8 cellular contexts compared by ENCODE assay signal in the genomic region with DNA sequence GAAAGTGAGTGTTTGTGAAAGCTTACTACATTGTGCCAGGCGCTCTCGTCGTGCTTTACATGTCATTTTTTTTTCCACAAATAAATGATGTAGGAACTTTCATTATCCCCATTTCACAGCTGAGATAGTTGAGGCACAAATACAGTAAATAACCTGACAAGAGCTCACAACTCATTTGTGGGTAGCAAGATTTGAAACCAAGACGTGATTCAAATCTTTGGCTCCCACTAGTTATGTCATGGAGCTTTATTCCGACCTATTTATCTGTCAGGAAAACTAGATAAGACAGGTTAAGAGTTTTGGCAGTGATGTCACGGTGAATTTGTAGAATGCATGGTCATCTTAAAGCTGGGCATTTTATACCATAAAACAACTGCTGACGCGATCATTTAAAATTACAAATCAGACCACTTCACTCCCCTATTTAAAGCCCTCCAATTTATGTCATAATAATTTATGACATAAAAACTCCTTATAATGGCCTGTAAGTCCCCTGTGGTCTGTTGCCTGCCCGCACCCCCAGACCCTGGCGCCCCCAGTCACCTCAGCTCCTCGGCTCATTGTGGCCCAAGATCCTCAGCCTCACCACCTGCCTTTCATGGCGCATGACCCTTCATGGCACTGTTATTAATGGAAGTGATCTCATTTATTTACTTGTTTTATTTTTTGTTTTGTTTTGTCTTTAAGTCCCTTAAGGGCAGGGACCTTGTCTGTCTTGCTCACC. TPM values are rescaled to one million over a fixed set of nuclear protein-coding genes. Genes with fewer than 3 reads are reported as not detected.
DNase-seq lines count a peak whose midpoint lies in the region; ATAC-seq and TF ChIP-seq lines count a peak whose summit lies in the region.

No MANE protein-coding gene starts in this region.

- peak overlapping the region; percentile 94 for H3K4me3 ChIP-seq in SU-DHL-6 (ENCODE audit: insufficient read depth, low read length, poor library complexity, severe bottlenecking)
- H3K4me3 ChIP-seq in gastroesophageal sphincter = peak overlapping the region; percentile 90 to 93
- peak overlapping the region; percentile 70 for H3K4me3 ChIP-seq in smooth muscle cell

- H3K9ac ChIP-seq in SU-DHL-6 (ENCODE audit: low read length) (peak overlapping the region; percentile 95), smooth muscle cell (ENCODE audit: low read depth) (peak overlapping the region; percentile 99)

- H3K4me1 ChIP-seq in gastroesophageal sphincter (peaks cover 0 to 50% (median 7%) of the 10 kb centered on the region in 3 donors), smooth muscle cell (ENCODE audit: low read depth) (peaks cover 9% of the 10 kb centered on the region)

- CTCF ChIA-PET in activated naive CD4-positive, alpha-beta T cell treated with anti-CD3 and anti-CD28 coated beads, Interleukin-2, amount 10 ng/mL, durations not matched to agents 7 days and 5 days (lab: Charles Lee) = interaction anchor here (0.8 to 1.5 kb wide), 3 partner anchors 11 to 113 kb away, joined by 3 to 6 read pairs (median 5); no protein-coding TSS in a partner anchor

- TF ChIP-seq EP300 in gastroesophageal sphincter (IDR thresholded peaks at IDR 0.05) = no peak

- H3K9me3 ChIP-seq in SU-DHL-6 (ENCODE audit: insufficient read depth, low read length) = no peaks in the 10 kb centered on the region
- no peaks in the 10 kb centered on the region for H3K9me3 ChIP-seq in gastroesophageal sphincter
- H3K9me3 ChIP-seq in smooth muscle cell (replicated peaks; ENCODE audit: low read depth) = no peaks in the 10 kb centered on the region

- H3K27me3 ChIP-seq in SU-DHL-6 (ENCODE audit: low read length) (no peaks in the 10 kb centered on the region), gastroesophageal sphincter (no peaks in the 10 kb centered on the region), smooth muscle cell (ENCODE audit: low read depth) (no peaks in the 10 kb centered on the region)

- peak overlapping the region; percentile 93 for H3K4me2 ChIP-seq in SU-DHL-6 (ENCODE audit: low read depth, low read length, poor library complexity, severe bottlenecking)
- peak overlapping the region; percentile 90 for H3K4me2 ChIP-seq in smooth muscle cell

- peaks cover 12% of the 10 kb centered on the region for H3K36me3 Mint-ChIP-seq in activated naive CD4-positive, alpha-beta T cell treated with anti-CD3 and anti-CD28 coated beads, Interleukin-2, amount 10 ng/mL, durations not matched to agents 7 days and 5 days

- WGBS in gastroesophageal sphincter (ENCODE audit: low coverage in 1 of 2), 2 donors = 43 to 45% methylated on average over 12 of the region's 12 CpGs
- 74% methylated on average over 12 of the region's 12 CpGs for WGBS in smooth muscle cell (ENCODE audit: low lambda C conversion rate)

- peak overlapping the region; percentile 88 for H3K4me3 Mint-ChIP-seq in activated naive CD4-positive, alpha-beta T cell treated with anti-CD3 and anti-CD28 coated beads, Interleukin-2, amount 10 ng/mL, durations not matched to agents 7 days and 5 days

- no peak for DNase-seq in activated naive CD4-positive, alpha-beta T cell treated with anti-CD3 and anti-CD28 coated beads, Interleukin-2, amount 10 ng/mL, durations not matched to agents 7 days and 5 days
- no peak for DNase-seq in activated naive CD4-positive, alpha-beta T cell (lab: John Stamatoyannopoulos, UW)
- no peak for DNase-seq in smooth muscle cell (lab: John Stamatoyannopoulos, UW; ENCODE audit: unreplicated experiment)
- DNase-seq in NCI-H187 treated with DMSO at 0.1 percent for 48 hours (lab: John Stamatoyannopoulos, UW) = no peak
- no peak for DNase-seq in EL
- DNase-seq in epidermal melanocyte (ENCODE audit: insufficient read length, low spot score) = no peak

- H3K27me3 Mint-ChIP-seq in activated naive CD4-positive, alpha-beta T cell treated with anti-CD3 and anti-CD28 coated beads, Interleukin-2, amount 10 ng/mL, durations not matched to agents 7 days and 5 days = no peaks in the 10 kb centered on the region

- H3K9me2 ChIP-seq in SU-DHL-6 (replicated peaks; ENCODE audit: insufficient read depth, low read length) = no peaks in the 10 kb centered on the region

- no peaks in the 10 kb centered on the region for H3K9me3 Mint-ChIP-seq in activated naive CD4-positive, alpha-beta T cell treated with anti-CD3 and anti-CD28 coated beads, Interleukin-2, amount 10 ng/mL, durations not matched to agents 7 days and 5 days

- H3K36me3 ChIP-seq in SU-DHL-6 (ENCODE audit: low read length) = peaks cover 11% of the 10 kb centered on the region; the same call in 1 of the 2 replicates
- H3K36me3 ChIP-seq in gastroesophageal sphincter = peaks cover 0 to 7% of the 10 kb centered on the region in 2 donors
- no peaks in the 10 kb centered on the region for H3K36me3 ChIP-seq in smooth muscle cell (ENCODE audit: low read depth)

- H3K79me2 ChIP-seq in SU-DHL-6 (ENCODE audit: insufficient read depth, low read length) (peaks cover 44% of the 10 kb centered on the region), smooth muscle cell (ENCODE audit: low read depth) (peaks cover 42% of the 10 kb centered on the region)

- peak overlapping the region; percentile 88 for H3K27ac Mint-ChIP-seq in activated naive CD4-positive, alpha-beta T cell treated with anti-CD3 and anti-CD28 coated beads, Interleukin-2, amount 10 ng/mL, durations not matched to agents 7 days and 5 days

- H2AFZ ChIP-seq in SU-DHL-6 (ENCODE audit: low read depth, low read length, severe bottlenecking) = peak overlapping the region; percentile 98
- peak overlapping the region; percentile 63 for H2AFZ ChIP-seq in smooth muscle cell (ENCODE audit: low read depth)

- H3F3A ChIP-seq in SU-DHL-6 (ENCODE audit: insufficient read depth) (0 out of 2 replicates have a peak, but pooled peaks cover 4% of the 10 kb centered on the region), smooth muscle cell (ENCODE audit: low read depth) (no peaks in the 10 kb centered on the region)

- H3K27ac ChIP-seq in SU-DHL-6 (ENCODE audit: low read depth, low read length) = 0 out of 2 replicates have a peak overlapping the region, but pooled peaks have one; percentile 11
- peak overlapping the region; percentile 97 to 99 (median 99) for H3K27ac ChIP-seq in gastroesophageal sphincter
- peak overlapping the region; percentile 96 for H3K27ac ChIP-seq in smooth muscle cell (ENCODE audit: low read depth)

- ATAC-seq in gastroesophageal sphincter = no peak

- H4K20me1 ChIP-seq in SU-DHL-6 (ENCODE audit: low read depth, low read length) (peaks cover 35% of the 10 kb centered on the region), smooth muscle cell (ENCODE audit: low read depth) (peaks cover 39% of the 10 kb centered on the region)

- no peak for TF ChIP-seq POLR2A in gastroesophageal sphincter (IDR thresholded peaks at IDR 0.05)

- TF ChIP-seq CTCF in SU-DHL-6 (IDR thresholded peaks at IDR 0.05; ENCODE audit: insufficient read depth, low read length, poor library complexity, severe bottlenecking) (no peak), gastroesophageal sphincter (IDR thresholded peaks at IDR 0.05) (no peak), smooth muscle cell (IDR thresholded peaks at IDR 0.05; ENCODE audit: borderline replicate concordance, insufficient read depth, poor library complexity, severe bottlenecking) (no peak)

- peaks cover 31% of the 10 kb centered on the region for H3K4me1 Mint-ChIP-seq in activated naive CD4-positive, alpha-beta T cell treated with anti-CD3 and anti-CD28 coated beads, Interleukin-2, amount 10 ng/mL, durations not matched to agents 7 days and 5 days

RNA-seq across cellular contexts. Expression of gene ZNF24, which starts 0.7 kb away (rescaled TPM):
- 10 to 100 TPM; 39.5 to 67.1 (median 43.4) TPM for total RNA-seq in gastroesophageal sphincter
- 40.8 and 59.6 TPM in 2 replicates for total RNA-seq in smooth muscle cell
- 26.2 and 27.3 TPM in 2 replicates for polyA plus RNA-seq in smooth muscle cell

RNA-seq across cellular contexts. Expression of gene ZNF396, which starts 32.2 kb away (rescaled TPM):
- 1 to 10 TPM; 2.2 to 4.1 (median 3.1) TPM for total RNA-seq in gastroesophageal sphincter
- 2.0 and 3.1 TPM in 2 replicates for total RNA-seq in smooth muscle cell
- polyA plus RNA-seq in smooth muscle cell = 1.9 and 2.5 TPM in 2 replicates

RNA-seq across cellular contexts. Expression of gene ZSCAN30, which starts 54.9 kb away (rescaled TPM):
- total RNA-seq in gastroesophageal sphincter (10 to 100 TPM; 12.1 to 27.2 (median 17.6) TPM), smooth muscle cell (10.3 and 13.4 TPM in 2 replicates)
- polyA plus RNA-seq in smooth muscle cell = 3.7 and 7.2 TPM in 2 replicates

Comparison
In these comparisons a context has a peak if more than half of its experiments do, and no peak if none do; other contexts are left out.
1. H3K27ac ChIP-seq: peak in every context shown above with its lines; median percentile 99 in gastroesophageal sphincter; 96 in smooth muscle cell; 11 in SU-DHL-6.